In genomic region chr2:112164876-112165275, GRCh38 we compare ENCODE assay signal across 21 cellular contexts. TPM values are rescaled to one million over a fixed set of nuclear protein-coding genes. Genes with fewer than 3 reads are reported as not detected.
DNase-seq lines count a peak whose midpoint lies in the region; ATAC-seq, FAIRE-seq and TF ChIP-seq lines count a peak whose summit lies in the region.
"Had no signal": no experiment of that assay in that cellular context is flagged by ENCODE, and none has a peak within 500 bp of the region (broad histone marks: within the 10 kb centered on the region; RNA-seq: fewer than 3 reads in every experiment).

No MANE protein-coding gene starts in this region.

- POLR2A ChIA-PET in activated CD4-positive, alpha-beta memory T cell treated with anti-CD3 and anti-CD28 coated beads for 36 hours (lab: Charles Lee): no interaction called here
- POLR2A ChIA-PET in activated CD4-positive, alpha-beta memory T cell treated with anti-CD3 and anti-CD28 coated beads, Interleukin-2, amount 10 ng/mL, durations not matched to agents 7 days and 5 days (lab: Charles Lee): interaction anchor here (1.1 kb wide), 1 partner anchor 10 kb away, joined by 3 read pairs; no protein-coding TSS in a partner anchor

- no peak overlapping the region for H3K4me3 Mint-ChIP-seq in activated CD4-positive, alpha-beta memory T cell treated with anti-CD3 and anti-CD28 coated beads for 36 hours
- no peak overlapping the region for H3K4me3 Mint-ChIP-seq in activated CD4-positive, alpha-beta memory T cell treated with anti-CD3 and anti-CD28 coated beads, Interleukin-2, amount 10 ng/mL, durations not matched to agents 7 days and 5 days
- H3K4me3 Mint-ChIP-seq: CD14-positive monocyte; CD8-positive, alpha-beta T cell; HFFc6; IgD-negative memory B cell had no signal

- H3K4me2 ChIP-seq in BLaER1: peak overlapping the region; percentile 79; the same call in 1 of the 2 replicates
- H3K4me2 ChIP-seq: A549 had no signal

- peak overlapping the region; percentile 35; the same call in 1 of the 2 replicates for H3K27ac ChIP-seq in BLaER1
- no peak overlapping the region for H3K27ac ChIP-seq in kidney (ENCODE audit: low read depth in 2 of 2, low read length in 2 of 2)
- H3K27ac ChIP-seq: 22Rv1, A549 had no signal

- TF ChIP-seq CTCF in kidney (IDR thresholded peaks at IDR 0.05; ENCODE audit: borderline replicate concordance, extremely low read depth, insufficient read depth): no peak

- peaks cover 17% of the 10 kb centered on the region for H3K4me1 Mint-ChIP-seq in activated CD4-positive, alpha-beta memory T cell treated with anti-CD3 and anti-CD28 coated beads for 36 hours (ENCODE audit: low read depth)
- peaks cover 13% of the 10 kb centered on the region for H3K4me1 Mint-ChIP-seq in activated CD4-positive, alpha-beta memory T cell treated with anti-CD3 and anti-CD28 coated beads, Interleukin-2, amount 10 ng/mL, durations not matched to agents 7 days and 5 days
- H3K4me1 Mint-ChIP-seq: CD14-positive monocyte had no signal

- no peaks in the 10 kb centered on the region for H3K9me3 ChIP-seq in BLaER1
- no peaks in the 10 kb centered on the region for H3K9me3 ChIP-seq in kidney (ENCODE audit: control insufficient read depth in 1 of 2, low read length in 2 of 2)
- H3K9me3 ChIP-seq: A549 had no signal

- H3K27ac Mint-ChIP-seq in activated CD4-positive, alpha-beta memory T cell treated with anti-CD3 and anti-CD28 coated beads for 36 hours: no peak overlapping the region
- no peak overlapping the region for H3K27ac Mint-ChIP-seq in activated CD4-positive, alpha-beta memory T cell treated with anti-CD3 and anti-CD28 coated beads, Interleukin-2, amount 10 ng/mL, durations not matched to agents 7 days and 5 days
- H3K27ac Mint-ChIP-seq: CD14-positive monocyte; CD8-positive, alpha-beta T cell; HFFc6; IgD-negative memory B cell had no signal

- H3K4me1 ChIP-seq in BLaER1: peaks cover 74% of the 10 kb centered on the region
- H3K4me1 ChIP-seq in kidney (ENCODE audit: control insufficient read depth in 1 of 2, insufficient read depth in 1 of 2, low read depth in 1 of 2, low read length in 2 of 2): no peaks in the 10 kb centered on the region
- H3K4me1 ChIP-seq: A549 had no signal

- no peaks in the 10 kb centered on the region for H4K20me1 ChIP-seq in BLaER1

- H3K36me3 ChIP-seq in BLaER1: no peaks in the 10 kb centered on the region
- no peaks in the 10 kb centered on the region for H3K36me3 ChIP-seq in kidney (ENCODE audit: control insufficient read depth in 1 of 2, insufficient read depth in 2 of 2, low read length in 2 of 2)

- no peak for FAIRE-seq in kidney (lab: Jason Lieb, UNC)
- FAIRE-seq: A549, HepG2 had no signal

- no peaks in the 10 kb centered on the region for H3K36me3 Mint-ChIP-seq in activated CD4-positive, alpha-beta memory T cell treated with anti-CD3 and anti-CD28 coated beads for 36 hours
- no peaks in the 10 kb centered on the region for H3K36me3 Mint-ChIP-seq in activated CD4-positive, alpha-beta memory T cell treated with anti-CD3 and anti-CD28 coated beads, Interleukin-2, amount 10 ng/mL, durations not matched to agents 7 days and 5 days (ENCODE audit: low read depth)
- H3K36me3 Mint-ChIP-seq: CD14-positive monocyte; CD8-positive, alpha-beta T cell; IgD-negative memory B cell had no signal

- H3K9ac ChIP-seq in BLaER1 (no peak overlapping the region), kidney (ENCODE audit: low read length in 2 of 2) (no peak overlapping the region)

- CTCF ChIA-PET in activated CD4-positive, alpha-beta memory T cell treated with anti-CD3 and anti-CD28 coated beads for 36 hours (lab: Charles Lee): no interaction called here
- CTCF ChIA-PET in activated CD4-positive, alpha-beta memory T cell treated with anti-CD3 and anti-CD28 coated beads, Interleukin-2, amount 10 ng/mL, durations not matched to agents 7 days and 5 days (lab: Charles Lee): no interaction called here

- ATAC-seq in sciatic nerve (no peak), GM19328 (IDR thresholded peaks at IDR 0.05; ENCODE audit: unreplicated experiment) (no peak)
- ATAC-seq: A549; CD8-positive, alpha-beta T cell; HCT116 had no signal

- H3K27me3 ChIP-seq in BLaER1: no peaks in the 10 kb centered on the region

- intact Hi-C loops in activated CD4-positive, alpha-beta memory T cell treated with anti-CD3 and anti-CD28 coated beads for 36 hours (cut with micrococcal nuclease): no loop called here
- intact Hi-C loops in kidney (cut with DNase I) (no loop called here), sciatic nerve (cut with DNase I) (no loop called here)

- peak; percentile 7 for DNase-seq in activated CD4-positive, alpha-beta memory T cell treated with anti-CD3 and anti-CD28 coated beads for 36 hours
- DNase-seq in activated CD4-positive, alpha-beta memory T cell treated with anti-CD3 and anti-CD28 coated beads, Interleukin-2, amount 10 ng/mL, durations not matched to agents 7 days and 5 days: no peak
- peak; percentile 47 for DNase-seq in kidney
- DNase-seq in sciatic nerve (ENCODE audit: low spot score): peak; percentile 42
- DNase-seq in GOT3 (lab: John Stamatoyannopoulos, UW): no peak
- no peak for DNase-seq in stimulated activated CD4-positive, alpha-beta T cell treated with anti-CD3 and anti-CD28 coated beads, Interleukin-15, amount 100 ng/mL, for 24 hours
- DNase-seq: AML-193; Calu3; CD8-positive, alpha-beta T cell; DMS79 treated with DMSO at 0.1 percent for 48 hours; GF-D8; HFFc6 had no signal

- no peak overlapping the region for H3K4me3 ChIP-seq in BLaER1
- H3K4me3 ChIP-seq in kidney (ENCODE audit: low read length in 2 of 2): no peak overlapping the region
- H3K4me3 ChIP-seq: A549 had no signal

- H3K27me3 Mint-ChIP-seq in activated CD4-positive, alpha-beta memory T cell treated with anti-CD3 and anti-CD28 coated beads for 36 hours: no peaks in the 10 kb centered on the region
- peaks cover 2% of the 10 kb centered on the region for H3K27me3 Mint-ChIP-seq in activated CD4-positive, alpha-beta memory T cell treated with anti-CD3 and anti-CD28 coated beads, Interleukin-2, amount 10 ng/mL, durations not matched to agents 7 days and 5 days

- no peaks in the 10 kb centered on the region for H3K9me3 Mint-ChIP-seq in activated CD4-positive, alpha-beta memory T cell treated with anti-CD3 and anti-CD28 coated beads for 36 hours
- H3K9me3 Mint-ChIP-seq in activated CD4-positive, alpha-beta memory T cell treated with anti-CD3 and anti-CD28 coated beads, Interleukin-2, amount 10 ng/mL, durations not matched to agents 7 days and 5 days: no peaks in the 10 kb centered on the region
- H3K9me3 Mint-ChIP-seq: CD8-positive, alpha-beta T cell; HFFc6; IgD-negative memory B cell had no signal

RNA-seq across cellular contexts. Expression of gene FBLN7, which starts 26.7 kb away (rescaled TPM):
- total RNA-seq in activated CD4-positive, alpha-beta memory T cell treated with anti-CD3 and anti-CD28 coated beads for 36 hours: 10 to 100 TPM; 38.9 to 40.2 TPM
- 1 to 10 TPM; 7.3 to 8.4 TPM for total RNA-seq in activated CD4-positive, alpha-beta memory T cell treated with anti-CD3 and anti-CD28 coated beads, Interleukin-2, amount 10 ng/mL, durations not matched to agents 7 days and 5 days
- total RNA-seq in kidney: 4.6 TPM
- polyA plus RNA-seq in kidney (ENCODE audit: insufficient read depth, low read depth, low replicate concordance): 0.71 TPM
- total RNA-seq in sciatic nerve: 2.3 TPM
- total RNA-seq: H4 had no signal
- polyA plus RNA-seq: CD14-positive monocyte had no signal

Comparison
In these comparisons a context has a peak if more than half of its experiments do, and no peak if none do; other contexts are left out.
1. DNase-seq: peak in activated CD4-positive, alpha-beta memory T cell treated with anti-CD3 and anti-CD28 coated beads for 36 hours (single experiment), kidney (single experiment) and sciatic nerve (single experiment); none in activated CD4-positive, alpha-beta memory T cell treated with anti-CD3 and anti-CD28 coated beads, Interleukin-2, amount 10 ng/mL, durations not matched to agents 7 days and 5 days (single experiment), GOT3 (single experiment) and stimulated activated CD4-positive, alpha-beta T cell treated with anti-CD3 and anti-CD28 coated beads, Interleukin-15, amount 100 ng/mL, for 24 hours (single experiment).